In the genomic region with DNA sequence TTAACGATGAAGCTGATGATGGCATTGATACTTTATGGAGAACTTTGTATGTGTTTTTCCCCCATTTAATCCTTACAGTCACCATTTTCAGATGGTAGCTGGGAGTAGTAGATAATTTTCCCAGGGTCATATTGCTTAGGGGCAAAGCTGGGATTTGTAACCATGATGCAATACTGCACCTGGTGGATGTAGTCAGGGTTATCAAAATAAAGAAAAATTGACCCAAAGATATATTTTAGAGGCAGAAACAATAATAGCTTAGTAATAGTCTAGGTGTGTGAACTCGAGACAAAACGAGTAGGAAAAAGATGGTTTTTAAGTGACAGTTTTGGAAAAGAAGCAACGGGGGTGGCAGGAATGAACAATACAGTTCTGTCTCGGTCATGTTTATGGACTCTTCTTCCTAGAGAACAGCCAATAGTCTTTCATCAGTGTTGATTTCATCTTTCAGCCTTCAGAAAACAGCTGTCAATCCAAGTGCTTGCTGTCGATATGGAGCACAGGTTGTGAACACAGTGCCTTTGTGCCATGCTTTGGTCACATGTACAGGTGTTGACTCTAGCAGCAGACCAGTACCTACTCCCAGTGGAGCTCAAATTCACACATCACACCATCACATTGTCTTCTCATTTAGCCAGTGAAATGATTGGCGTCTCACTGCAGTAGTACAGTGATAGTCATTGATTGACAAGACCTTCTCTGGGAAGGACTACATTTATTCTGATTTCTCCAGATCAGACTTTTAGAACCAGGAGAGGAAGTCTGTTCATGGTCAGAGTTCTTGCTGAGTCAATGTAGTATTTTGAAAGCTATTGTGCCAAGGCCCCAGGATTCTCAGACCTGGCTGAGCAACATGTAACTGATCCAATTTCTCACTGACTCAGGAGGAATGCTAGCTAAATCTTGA, we compare ENCODE assay signal across 9 cellular contexts.
DNase-seq lines count a peak whose midpoint lies in the region; ATAC-seq, FAIRE-seq and TF ChIP-seq lines count a peak whose summit lies in the region.
"Had no signal": no experiment of that assay in that cellular context is flagged by ENCODE, and none has a peak within 500 bp of the region (broad histone marks: within the 10 kb centered on the region; RNA-seq: fewer than 3 reads in every experiment).

No MANE protein-coding gene starts in this region.

- in situ Hi-C loops in IMR-90 (cut with MboI; ENCODE audit: low sequenced_read_pairs) (no loop called here), GM12878 (cut with MboI) (no loop called here), HepG2 (cut with HindIII; ENCODE audit: extremely low pct_ligation_motif_present, low pct_unique_long_range_greater_than_20kb) (loop anchor here (5.0 kb wide), 1 partner anchor 73 kb away; the partner anchor contains the start of gene FMNL2)

- H3K9me3 ChIP-seq in A549 (no peaks in the 10 kb centered on the region), IMR-90 (ENCODE audit: control insufficient read depth, insufficient read depth, low read length) (no peaks in the 10 kb centered on the region), GM12878 (replicated peaks; ENCODE audit: control insufficient read depth, insufficient read depth, low read length) (no peaks in the 10 kb centered on the region), HepG2 (ENCODE audit: low read length) (no peaks in the 10 kb centered on the region)

- H3K9me1 ChIP-seq in IMR-90 (ENCODE audit: insufficient read depth, low read length), result peaks cover 8% of the 10 kb centered on the region

- CTCF ChIA-PET in A549 (lab: Yijun Ruan, JAX), result interaction anchor here (0.5 to 1.4 kb wide), 5 partner anchors 16 to 228 kb away, joined by 3 to 4 read pairs (median 3); no protein-coding TSS in a partner anchor
- CTCF ChIA-PET in IMR-90 (lab: Yijun Ruan, JAX), result interaction anchor here (0.7 kb wide), 1 partner anchor 12 kb away, joined by 3 read pairs; no protein-coding TSS in a partner anchor
- CTCF ChIA-PET in GM12878 (lab: Yijun Ruan, JAX), result interaction anchor here (1.0 to 2.3 kb wide), 6 partner anchors 13 to 305 kb away, joined by 3 to 12 read pairs (median 3); no protein-coding TSS in a partner anchor
- CTCF ChIA-PET in HepG2 (lab: Yijun Ruan, JAX; ENCODE audit: low intra/inter-chr PET ratio, low total read pairs), result no interaction called here

- TF ChIP-seq RAD21 in A549 (conservative IDR thresholded peaks at IDR 0.05 in 1 of 2, IDR thresholded peaks at IDR 0.05 in 1 of 2), result no peak
- no peak for TF ChIP-seq RAD21 in IMR-90 (IDR thresholded peaks at IDR 0.05; ENCODE audit: low read length)
- TF ChIP-seq RAD21 in GM12878 (IDR thresholded peaks at IDR 0.05; ENCODE audit: insufficient read depth, low read depth, low read length), result no peak
- no peak for TF ChIP-seq RAD21 in HepG2 (CRISPR knock-in tag; IDR thresholded peaks at IDR 0.05)

- TF ChIP-seq CTCF in A549 (IDR thresholded peaks at IDR 0.05) (no peak), IMR-90 (conservative IDR thresholded peaks at IDR 0.05; ENCODE audit: low read depth, low read length) (no peak), GM12878 (IDR thresholded peaks at IDR 0.05 in 2 of 3, conservative IDR thresholded peaks at IDR 0.05 in 1 of 3; ENCODE audit: control insufficient read depth in 2 of 3, extremely low read depth in 1 of 3, insufficient read depth in 1 of 3, low read depth in 3 of 3, low read length in 3 of 3) (no peak), HepG2 (CRISPR knock-in tag; IDR thresholded peaks at IDR 0.05) (peak; percentile 12; the same call in 1 of the 2 replicates)

- H4K20me1 ChIP-seq in IMR-90 (ENCODE audit: insufficient read depth, low read length), result no peaks in the 10 kb centered on the region
- H4K20me1 ChIP-seq in GM12878 (ENCODE audit: control insufficient read depth, insufficient read depth), result no peaks in the 10 kb centered on the region
- no peaks in the 10 kb centered on the region for H4K20me1 ChIP-seq in HepG2 (ENCODE audit: insufficient read depth, low read length)

- 89% methylated on average over 7 of the region's 7 CpGs for WGBS in A549 (ENCODE audit: missing lambda C conversion rate)
- WGBS in IMR-90 (ENCODE audit: extremely low coverage in 2 of 2, insufficient read length in 1 of 2), 2 experiments, result 95% methylated on average over 4 of the region's 7 CpGs; no CpG with 5 or more reads in 1 of the 2 experiments
- 85% methylated on average over 7 of the region's 7 CpGs for WGBS in GM12878 (ENCODE audit: insufficient coverage, insufficient replicate concordance, low lambda C conversion rate, missing lambda C conversion rate)
- 37% methylated on average over 7 of the region's 7 CpGs for WGBS in HepG2 (ENCODE audit: low lambda C conversion rate)

- H2BK20ac ChIP-seq in IMR-90 (ENCODE audit: low read depth, low read length), result 0 out of 2 replicates have a peak overlapping the region, but pooled peaks have one; percentile 20

- no peak overlapping the region for H2BK120ac ChIP-seq in IMR-90 (ENCODE audit: low read depth, low read length)

- H4K8ac ChIP-seq in IMR-90 (ENCODE audit: low read depth in 2 of 2, low read length in 2 of 2), result 0 out of 4 replicates have a peak overlapping the region, but pooled peaks of 1 of the 2 experiments have one; percentile 6

- FAIRE-seq in A549 (lab: Jason Lieb, UNC) (no peak), GM12878 (lab: Jason Lieb, UNC) (no peak), HepG2 (lab: Jason Lieb, UNC) (peak; percentile 8)

- peak overlapping the region; percentile 43 for H2AK5ac ChIP-seq in IMR-90 (ENCODE audit: low read depth, low read length)

- TF ChIP-seq EP300 in A549 (IDR thresholded peaks at IDR 0.05) (no peak), GM12878 (IDR thresholded peaks at IDR 0.05; ENCODE audit: borderline replicate concordance in 1 of 2, control insufficient read depth in 1 of 2, low read depth in 2 of 2, low read length in 2 of 2) (no peak), HepG2 (IDR thresholded peaks at IDR 0.05; ENCODE audit: low read depth in 2 of 2, low read length in 2 of 2) (peak; percentile 5 to 95; a peak in 2 of 4 replicates), HepG2 (CRISPR knock-in tag; IDR thresholded peaks at IDR 0.05; ENCODE audit: borderline replicate concordance) (peak; percentile 95)

- BruUV-seq in IMR-90 (replicated peaks; lab: Mats Ljungman, UMichigan) (no TSS peak), GM12878 (replicated peaks; lab: Mats Ljungman, UMichigan) (no TSS peak), HepG2 (replicated peaks; lab: Mats Ljungman, UMichigan) (no TSS peak)

- no peak overlapping the region for H3K4ac ChIP-seq in IMR-90 (ENCODE audit: low read depth, low read length)

- H4K5ac ChIP-seq in IMR-90 (ENCODE audit: low read depth, low read length), result no peak overlapping the region; the same call in 1 of the 2 replicates

- no peak for ATAC-seq in A549
- ATAC-seq in IMR-90 (ENCODE audit: low read depth), result no peak
- ATAC-seq in GM12878, result no peak
- peak; percentile 95 for ATAC-seq in HepG2
- no peak for ATAC-seq in Right ventricle myocardium superior (ENCODE audit: poor library complexity)
- no peak for ATAC-seq in HG02852 (IDR thresholded peaks at IDR 0.05; ENCODE audit: unreplicated experiment)
- no peak for ATAC-seq in HG03159 (IDR thresholded peaks at IDR 0.05; ENCODE audit: unreplicated experiment)

- no peak overlapping the region for H2AK9ac ChIP-seq in IMR-90 (replicated peaks; ENCODE audit: low read depth, low read length, poor library complexity)

- H2BK15ac ChIP-seq in IMR-90 (ENCODE audit: low read depth, low read length), result 0 out of 3 replicates have a peak overlapping the region, but pooled peaks have one; percentile 19

- H3K79me1 ChIP-seq in IMR-90 (ENCODE audit: low read depth in 1 of 2, low read length in 2 of 2), result peaks cover 36 to 61% of the 10 kb centered on the region in 2 experiments

- H3K14ac ChIP-seq in IMR-90 (replicated peaks; ENCODE audit: low read depth, low read length), result 0 out of 2 replicates have a peak overlapping the region, but pooled peaks have one; percentile 46

- peaks cover 86% of the 10 kb centered on the region for H3K4me1 ChIP-seq in A549
- H3K4me1 ChIP-seq in IMR-90 (ENCODE audit: control insufficient read depth, insufficient read depth, low read length), result peaks cover 8% of the 10 kb centered on the region; the same call in 1 of the 2 replicates
- H3K4me1 ChIP-seq in GM12878 (ENCODE audit: control insufficient read depth, insufficient read depth, low read length), result peaks cover 18% of the 10 kb centered on the region
- peaks cover 97% of the 10 kb centered on the region for H3K4me1 ChIP-seq in HepG2 (ENCODE audit: insufficient read depth, low read length)

- no peak for TF ChIP-seq POLR2A in A549 (IDR thresholded peaks at IDR 0.05; ENCODE audit: low read length)
- no peak for TF ChIP-seq POLR2A in IMR-90 (IDR thresholded peaks at IDR 0.05; ENCODE audit: low read depth, low read length)
- TF ChIP-seq POLR2A in GM12878 (IDR thresholded peaks at IDR 0.05; ENCODE audit: low read depth, low read length), result no peak
- TF ChIP-seq POLR2A in HepG2 (IDR thresholded peaks at IDR 0.05; ENCODE audit: insufficient read depth in 1 of 2, low read depth in 2 of 2, low read length in 2 of 2), result peak in 1 of 2 experiments; percentile 48; a peak in 1 of 4 replicates

- peak overlapping the region in 1 of 2 experiments; percentile 54; a peak in 4 of 6 replicates for H3K27ac ChIP-seq in A549
- no peak overlapping the region for H3K27ac ChIP-seq in IMR-90 (ENCODE audit: insufficient read depth, low read length)
- H3K27ac ChIP-seq in GM12878 (ENCODE audit: control insufficient read depth, insufficient read depth), result no peak overlapping the region
- peak overlapping the region; percentile 77 for H3K27ac ChIP-seq in HepG2 (ENCODE audit: extremely low read length, insufficient read depth, low read length)

- H3K56ac ChIP-seq in IMR-90 (ENCODE audit: extremely low read depth, insufficient read depth, low read length), result no peak overlapping the region

- H3K27me3 ChIP-seq in IMR-90 (ENCODE audit: control insufficient read depth, insufficient read depth, low read length), result no peaks in the 10 kb centered on the region
- H3K27me3 ChIP-seq in GM12878 (replicated peaks in 1 of 2; ENCODE audit: control insufficient read depth in 2 of 2, insufficient read depth in 2 of 2, low read length in 1 of 2), result no peaks in the 10 kb centered on the region
- H3K27me3 ChIP-seq in HepG2 (ENCODE audit: control insufficient read depth in 1 of 2, insufficient read depth in 2 of 2, low read length in 2 of 2), result no peaks in the 10 kb centered on the region

- POLR2A ChIA-PET in A549 (lab: Yijun Ruan, JAX), result no interaction called here
- POLR2A ChIA-PET in IMR-90 (lab: Charles Lee; ENCODE audit: unreplicated experiment), result no interaction called here
- POLR2A ChIA-PET in GM12878 (lab: Charles Lee), result interaction anchor here (0.6 to 0.7 kb wide), 2 partner anchors 12 to 43 kb away, joined by 4 to 7 read pairs; no protein-coding TSS in a partner anchor
- POLR2A ChIA-PET in HepG2 (lab: Yijun Ruan, JAX), result interaction anchor here (0.7 to 3.2 kb wide), 9 partner anchors 12 to 133 kb away, joined by 3 to 14 read pairs (median 6); partner anchors contain the start of gene FMNL2

- H3K4me3 ChIP-seq in A549, result no peak overlapping the region
- no peak overlapping the region for H3K4me3 ChIP-seq in IMR-90 (ENCODE audit: insufficient read depth, low read depth, low read length)
- H3K4me3 ChIP-seq in GM12878, result no peak overlapping the region
- H3K4me3 ChIP-seq in HepG2 (replicated peaks in 1 of 3; ENCODE audit: insufficient read depth in 1 of 3, low read depth in 2 of 3, low read length in 3 of 3), result peak overlapping the region in 1 of 3 experiments; percentile 2; a peak in 1 of 6 replicates

- H4K91ac ChIP-seq in IMR-90 (ENCODE audit: insufficient read depth, low read depth, low read length), result peak overlapping the region; percentile 11; the same call in 1 of the 2 replicates

- peak overlapping the region; percentile 17 for H2BK5ac ChIP-seq in IMR-90 (ENCODE audit: low read depth, low read length, poor library complexity, severe bottlenecking)

- no peaks in the 10 kb centered on the region for H3K36me3 ChIP-seq in IMR-90 (ENCODE audit: control insufficient read depth, insufficient read depth, low read length)
- no peaks in the 10 kb centered on the region for H3K36me3 ChIP-seq in GM12878 (ENCODE audit: control insufficient read depth in 2 of 2, insufficient read depth in 2 of 2, low read length in 1 of 2)
- H3K36me3 ChIP-seq in HepG2 (replicated peaks in 1 of 2; ENCODE audit: control insufficient read depth in 1 of 2, insufficient read depth in 2 of 2, low read length in 2 of 2), result peaks cover 0 to 2% of the 10 kb centered on the region in 2 experiments; a peak in 2 of 5 replicates

- no peak overlapping the region for H3K9ac ChIP-seq in IMR-90 (ENCODE audit: low read depth, low read length)
- H3K9ac ChIP-seq in GM12878 (ENCODE audit: control insufficient read depth, insufficient read depth, low read length), result no peak overlapping the region
- peak overlapping the region; percentile 50; the same call in 1 of the 2 replicates for H3K9ac ChIP-seq in HepG2 (ENCODE audit: insufficient read depth, low read depth, low read length)

- RAD21 ChIA-PET in GM12878 (lab: Charles Lee; ENCODE audit: unreplicated experiment), result interaction anchor here (0.6 to 6.5 kb wide), 9 partner anchors 10 to 226 kb away, joined by 3 to 37 read pairs (median 4); no protein-coding TSS in a partner anchor

- H3K18ac ChIP-seq in IMR-90 (ENCODE audit: low read depth, low read length), result peak overlapping the region; percentile 38; the same call in 1 of the 2 replicates

- H3K79me2 ChIP-seq in GM12878 (ENCODE audit: control insufficient read depth, insufficient read depth, low read length) (peaks cover 4% of the 10 kb centered on the region), HepG2 (ENCODE audit: insufficient read depth, low read length) (peaks cover 96% of the 10 kb centered on the region)

- SMC1A ChIA-PET in GM12878 (lab: Charles Lee; ENCODE audit: uncharacterized antibody, unreplicated experiment), result interaction anchor here (0.7 to 1.9 kb wide), 11 partner anchors 10 to 226 kb away, joined by 3 to 9 read pairs (median 5); no protein-coding TSS in a partner anchor

- DNase-seq in A549 (ENCODE audit: low read depth in 1 of 2, low spot score in 1 of 2), result no peak
- peak; percentile 75 for DNase-seq in IMR-90
- DNase-seq in GM12878 (ENCODE audit: low read depth, low spot score), result no peak
- DNase-seq in HepG2 (ENCODE audit: low spot score), result peak; percentile 92
- DNase-seq in Right ventricle myocardium superior, result no peak
- no peak for DNase-seq in HuH-7 (ENCODE audit: low spot score)
- DNase-seq: NCI-H2081 treated with DMSO at 0.1 percent for 48 hours had no signal

- H3K4me2 ChIP-seq in A549, result peak overlapping the region; percentile 21; the same call in 1 of the 3 replicates
- H3K4me2 ChIP-seq in IMR-90 (ENCODE audit: low read depth, low read length), result no peak overlapping the region; the same call in 1 of the 2 replicates
- H3K4me2 ChIP-seq in GM12878 (ENCODE audit: control insufficient read depth, insufficient read depth), result no peak overlapping the region
- H3K4me2 ChIP-seq in HepG2 (ENCODE audit: low read depth, low read length), result peak overlapping the region; percentile 39

- dilution Hi-C loops in IMR-90 (cut with HindIII; ENCODE audit: low sequenced_read_pairs, unreplicated experiment), result no loop called here

- no peak overlapping the region for H3K23ac ChIP-seq in IMR-90 (ENCODE audit: low read depth, low read length)

- intact Hi-C loops in IMR-90 (cut with micrococcal nuclease) (no loop called here), GM12878 (cut with micrococcal nuclease; ENCODE audit: unreplicated experiment) (loop anchor here (5.0 kb wide), 1 partner anchor 87 kb away; no protein-coding TSS in a partner anchor), HepG2 (cut with micrococcal nuclease; ENCODE audit: unreplicated experiment) (loop anchor here (5.0 to 10.0 kb wide), 2 partner anchors 73 to 235 kb away; partner anchors contain the start of genes FMNL2 and STAM2), Right ventricle myocardium superior (cut with DNase I) (no loop called here)

- H2AFZ ChIP-seq in IMR-90 (replicated peaks; ENCODE audit: low read length, poor library complexity) (no peak overlapping the region), GM12878 (ENCODE audit: control insufficient read depth, low read depth, low read length) (no peak overlapping the region), HepG2 (ENCODE audit: low read length) (no peak overlapping the region)

Comparison
In these comparisons a context has a peak if more than half of its experiments do, and no peak if none do; other contexts are left out.
1. DNase-seq: peak in IMR-90 (single experiment) and HepG2 (single experiment); none in A549 (0 of 2), GM12878 (single experiment), Right ventricle myocardium superior (single experiment) and HuH-7 (single experiment).
2. H3K4me2 ChIP-seq: peak in A549 (single experiment) and HepG2 (single experiment); none in IMR-90 (single experiment) and GM12878 (single experiment).
3. POLR2A ChIA-PET loops: an anchor here in GM12878 (0.6 to 0.7 kb wide) and HepG2 (0.7 to 3.2 kb wide); none called in A549 and IMR-90.
4. intact Hi-C loops: an anchor here in GM12878 (5.0 kb wide) and HepG2 (5.0 to 10.0 kb wide); none called in IMR-90 and Right ventricle myocardium superior.